ENCODE assay signal across 2 cellular contexts in the genomic region with DNA sequence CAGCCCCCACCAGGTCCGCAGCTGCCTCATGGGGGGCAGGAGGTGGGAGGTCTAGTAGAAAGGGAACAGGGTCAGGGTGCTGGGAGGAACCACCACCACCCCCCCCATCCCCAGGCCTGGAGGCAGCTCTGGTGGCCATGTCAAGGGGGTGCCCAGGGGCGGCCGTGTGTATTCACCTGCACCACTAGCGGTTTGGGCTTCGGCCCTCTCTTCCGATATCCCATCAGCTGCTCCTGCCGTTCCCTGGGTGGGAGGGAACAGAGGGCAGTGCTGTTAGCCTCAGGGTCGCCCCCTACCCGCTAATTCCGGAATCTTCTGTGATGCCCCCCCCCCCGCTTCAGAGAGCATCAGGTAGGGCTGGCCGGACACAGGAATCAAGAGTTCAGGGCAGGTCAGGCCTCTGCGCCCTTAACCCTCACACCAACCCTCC.
TF ChIP-seq lines count a peak whose summit lies in the region.

No MANE protein-coding gene starts in this region.

TF ChIP-seq in A549, 52 proteins besides CTCF, POLR2A, EP300 and RAD21 (continued from another document):
- TF ChIP-seq ZSCAN20 (CRISPR knock-in tag; IDR thresholded peaks at IDR 0.05), result no peak
- no peak for TF ChIP-seq ZC3H11A (IDR thresholded peaks at IDR 0.05)
- no peak for TF ChIP-seq ESRRA (IDR thresholded peaks at IDR 0.05; ENCODE audit: borderline replicate concordance, low read length)
- TF ChIP-seq, protein P1, sequence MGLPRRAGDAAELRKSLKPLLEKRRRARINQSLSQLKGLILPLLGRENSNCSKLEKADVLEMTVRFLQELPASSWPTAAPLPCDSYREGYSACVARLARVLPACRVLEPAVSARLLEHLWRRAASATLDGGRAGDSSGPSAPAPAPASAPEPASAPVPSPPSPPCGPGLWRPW (IDR thresholded peaks at IDR 0.05), result no peak
- TF ChIP-seq, protein P2, sequence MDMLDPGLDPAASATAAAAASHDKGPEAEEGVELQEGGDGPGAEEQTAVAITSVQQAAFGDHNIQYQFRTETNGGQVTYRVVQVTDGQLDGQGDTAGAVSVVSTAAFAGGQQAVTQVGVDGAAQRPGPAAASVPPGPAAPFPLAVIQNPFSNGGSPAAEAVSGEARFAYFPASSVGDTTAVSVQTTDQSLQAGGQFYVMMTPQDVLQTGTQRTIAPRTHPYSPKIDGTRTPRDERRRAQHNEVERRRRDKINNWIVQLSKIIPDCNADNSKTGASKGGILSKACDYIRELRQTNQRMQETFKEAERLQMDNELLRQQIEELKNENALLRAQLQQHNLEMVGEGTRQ (IDR thresholded peaks at IDR 0.05), result no peak
- TF ChIP-seq, protein P3, sequence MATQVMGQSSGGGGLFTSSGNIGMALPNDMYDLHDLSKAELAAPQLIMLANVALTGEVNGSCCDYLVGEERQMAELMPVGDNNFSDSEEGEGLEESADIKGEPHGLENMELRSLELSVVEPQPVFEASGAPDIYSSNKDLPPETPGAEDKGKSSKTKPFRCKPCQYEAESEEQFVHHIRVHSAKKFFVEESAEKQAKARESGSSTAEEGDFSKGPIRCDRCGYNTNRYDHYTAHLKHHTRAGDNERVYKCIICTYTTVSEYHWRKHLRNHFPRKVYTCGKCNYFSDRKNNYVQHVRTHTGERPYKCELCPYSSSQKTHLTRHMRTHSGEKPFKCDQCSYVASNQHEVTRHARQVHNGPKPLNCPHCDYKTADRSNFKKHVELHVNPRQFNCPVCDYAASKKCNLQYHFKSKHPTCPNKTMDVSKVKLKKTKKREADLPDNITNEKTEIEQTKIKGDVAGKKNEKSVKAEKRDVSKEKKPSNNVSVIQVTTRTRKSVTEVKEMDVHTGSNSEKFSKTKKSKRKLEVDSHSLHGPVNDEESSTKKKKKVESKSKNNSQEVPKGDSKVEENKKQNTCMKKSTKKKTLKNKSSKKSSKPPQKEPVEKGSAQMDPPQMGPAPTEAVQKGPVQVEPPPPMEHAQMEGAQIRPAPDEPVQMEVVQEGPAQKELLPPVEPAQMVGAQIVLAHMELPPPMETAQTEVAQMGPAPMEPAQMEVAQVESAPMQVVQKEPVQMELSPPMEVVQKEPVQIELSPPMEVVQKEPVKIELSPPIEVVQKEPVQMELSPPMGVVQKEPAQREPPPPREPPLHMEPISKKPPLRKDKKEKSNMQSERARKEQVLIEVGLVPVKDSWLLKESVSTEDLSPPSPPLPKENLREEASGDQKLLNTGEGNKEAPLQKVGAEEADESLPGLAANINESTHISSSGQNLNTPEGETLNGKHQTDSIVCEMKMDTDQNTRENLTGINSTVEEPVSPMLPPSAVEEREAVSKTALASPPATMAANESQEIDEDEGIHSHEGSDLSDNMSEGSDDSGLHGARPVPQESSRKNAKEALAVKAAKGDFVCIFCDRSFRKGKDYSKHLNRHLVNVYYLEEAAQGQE (IDR thresholded peaks at IDR 0.05), result no peak
- TF ChIP-seq GATA3 (IDR thresholded peaks at IDR 0.05; ENCODE audit: borderline replicate concordance), result no peak
- TF ChIP-seq KDM5A (IDR thresholded peaks at IDR 0.05), result no peak
- no peak for TF ChIP-seq SMC3 (IDR thresholded peaks at IDR 0.05)

TF ChIP-seq in GM23338, 12 proteins besides CTCF, POLR2A, EP300 and RAD21:
- TF ChIP-seq, protein P4, sequence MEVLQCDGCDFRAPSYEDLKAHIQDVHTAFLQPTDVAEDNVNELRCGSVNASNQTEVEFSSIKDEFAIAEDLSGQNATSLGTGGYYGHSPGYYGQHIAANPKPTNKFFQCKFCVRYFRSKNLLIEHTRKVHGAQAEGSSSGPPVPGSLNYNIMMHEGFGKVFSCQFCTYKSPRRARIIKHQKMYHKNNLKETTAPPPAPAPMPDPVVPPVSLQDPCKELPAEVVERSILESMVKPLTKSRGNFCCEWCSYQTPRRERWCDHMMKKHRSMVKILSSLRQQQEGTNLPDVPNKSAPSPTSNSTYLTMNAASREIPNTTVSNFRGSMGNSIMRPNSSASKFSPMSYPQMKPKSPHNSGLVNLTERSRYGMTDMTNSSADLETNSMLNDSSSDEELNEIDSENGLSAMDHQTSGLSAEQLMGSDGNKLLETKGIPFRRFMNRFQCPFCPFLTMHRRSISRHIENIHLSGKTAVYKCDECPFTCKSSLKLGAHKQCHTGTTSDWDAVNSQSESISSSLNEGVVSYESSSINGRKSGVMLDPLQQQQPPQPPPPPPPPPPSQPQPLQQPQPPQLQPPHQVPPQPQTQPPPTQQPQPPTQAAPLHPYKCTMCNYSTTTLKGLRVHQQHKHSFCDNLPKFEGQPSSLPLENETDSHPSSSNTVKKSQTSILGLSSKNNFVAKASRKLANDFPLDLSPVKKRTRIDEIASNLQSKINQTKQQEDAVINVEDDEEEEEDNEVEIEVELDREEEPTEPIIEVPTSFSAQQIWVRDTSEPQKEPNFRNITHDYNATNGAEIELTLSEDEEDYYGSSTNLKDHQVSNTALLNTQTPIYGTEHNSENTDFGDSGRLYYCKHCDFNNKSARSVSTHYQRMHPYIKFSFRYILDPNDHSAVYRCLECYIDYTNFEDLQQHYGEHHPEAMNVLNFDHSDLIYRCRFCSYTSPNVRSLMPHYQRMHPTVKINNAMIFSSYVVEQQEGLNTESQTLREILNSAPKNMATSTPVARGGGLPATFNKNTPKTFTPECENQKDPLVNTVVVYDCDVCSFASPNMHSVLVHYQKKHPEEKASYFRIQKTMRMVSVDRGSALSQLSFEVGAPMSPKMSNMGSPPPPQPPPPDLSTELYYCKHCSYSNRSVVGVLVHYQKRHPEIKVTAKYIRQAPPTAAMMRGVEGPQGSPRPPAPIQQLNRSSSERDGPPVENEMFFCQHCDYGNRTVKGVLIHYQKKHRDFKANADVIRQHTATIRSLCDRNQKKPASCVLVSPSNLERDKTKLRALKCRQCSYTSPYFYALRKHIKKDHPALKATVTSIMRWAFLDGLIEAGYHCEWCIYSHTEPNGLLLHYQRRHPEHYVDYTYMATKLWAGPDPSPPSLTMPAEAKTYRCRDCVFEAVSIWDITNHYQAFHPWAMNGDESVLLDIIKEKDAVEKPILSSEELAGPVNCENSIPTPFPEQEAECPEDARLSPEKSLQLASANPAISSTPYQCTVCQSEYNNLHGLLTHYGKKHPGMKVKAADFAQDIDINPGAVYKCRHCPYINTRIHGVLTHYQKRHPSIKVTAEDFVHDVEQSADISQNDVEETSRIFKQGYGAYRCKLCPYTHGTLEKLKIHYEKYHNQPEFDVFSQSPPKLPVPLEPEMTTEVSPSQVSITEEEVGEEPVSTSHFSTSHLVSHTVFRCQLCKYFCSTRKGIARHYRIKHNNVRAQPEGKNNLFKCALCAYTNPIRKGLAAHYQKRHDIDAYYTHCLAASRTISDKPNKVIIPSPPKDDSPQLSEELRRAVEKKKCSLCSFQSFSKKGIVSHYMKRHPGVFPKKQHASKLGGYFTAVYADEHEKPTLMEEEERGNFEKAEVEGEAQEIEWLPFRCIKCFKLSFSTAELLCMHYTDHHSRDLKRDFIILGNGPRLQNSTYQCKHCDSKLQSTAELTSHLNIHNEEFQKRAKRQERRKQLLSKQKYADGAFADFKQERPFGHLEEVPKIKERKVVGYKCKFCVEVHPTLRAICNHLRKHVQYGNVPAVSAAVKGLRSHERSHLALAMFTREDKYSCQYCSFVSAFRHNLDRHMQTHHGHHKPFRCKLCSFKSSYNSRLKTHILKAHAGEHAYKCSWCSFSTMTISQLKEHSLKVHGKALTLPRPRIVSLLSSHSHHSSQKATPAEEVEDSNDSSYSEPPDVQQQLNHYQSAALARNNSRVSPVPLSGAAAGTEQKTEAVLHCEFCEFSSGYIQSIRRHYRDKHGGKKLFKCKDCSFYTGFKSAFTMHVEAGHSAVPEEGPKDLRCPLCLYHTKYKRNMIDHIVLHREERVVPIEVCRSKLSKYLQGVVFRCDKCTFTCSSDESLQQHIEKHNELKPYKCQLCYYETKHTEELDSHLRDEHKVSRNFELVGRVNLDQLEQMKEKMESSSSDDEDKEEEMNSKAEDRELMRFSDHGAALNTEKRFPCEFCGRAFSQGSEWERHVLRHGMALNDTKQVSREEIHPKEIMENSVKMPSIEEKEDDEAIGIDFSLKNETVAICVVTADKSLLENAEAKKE (CRISPR knock-in tag; IDR thresholded peaks at IDR 0.05), result no peak
- TF ChIP-seq EZH2 (IDR thresholded peaks at IDR 0.05; ENCODE audit: low read depth, unreplicated experiment) (no peak), EZH2phosphoT487 (IDR thresholded peaks at IDR 0.05; ENCODE audit: unreplicated experiment) (no peak), NANOG (IDR thresholded peaks at IDR 0.05; ENCODE audit: borderline replicate concordance) (no peak), JUNB (IDR thresholded peaks at IDR 0.05; ENCODE audit: unreplicated experiment) (no peak), STAT1 (IDR thresholded peaks at IDR 0.05; ENCODE audit: unreplicated experiment) (no peak), POLR2AphosphoS5 (IDR thresholded peaks at IDR 0.05; ENCODE audit: low read depth) (no peak), CREB1 (CRISPR knock-in tag; IDR thresholded peaks at IDR 0.05; ENCODE audit: low read depth) (no peak), ZNF331 (CRISPR knock-in tag; IDR thresholded peaks at IDR 0.05; ENCODE audit: low read depth) (no peak), ZNF114 (CRISPR knock-in tag; IDR thresholded peaks at IDR 0.05) (no peak)
- TF ChIP-seq, protein P5, sequence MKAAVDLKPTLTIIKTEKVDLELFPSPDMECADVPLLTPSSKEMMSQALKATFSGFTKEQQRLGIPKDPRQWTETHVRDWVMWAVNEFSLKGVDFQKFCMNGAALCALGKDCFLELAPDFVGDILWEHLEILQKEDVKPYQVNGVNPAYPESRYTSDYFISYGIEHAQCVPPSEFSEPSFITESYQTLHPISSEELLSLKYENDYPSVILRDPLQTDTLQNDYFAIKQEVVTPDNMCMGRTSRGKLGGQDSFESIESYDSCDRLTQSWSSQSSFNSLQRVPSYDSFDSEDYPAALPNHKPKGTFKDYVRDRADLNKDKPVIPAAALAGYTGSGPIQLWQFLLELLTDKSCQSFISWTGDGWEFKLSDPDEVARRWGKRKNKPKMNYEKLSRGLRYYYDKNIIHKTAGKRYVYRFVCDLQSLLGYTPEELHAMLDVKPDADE (IDR thresholded peaks at IDR 0.05), result no peak
- TF ChIP-seq, protein P3 (IDR thresholded peaks at IDR 0.05; ENCODE audit: unreplicated experiment), result no peak
